ENCODE assay signal across 11 cellular contexts in genomic region chr1:160498301-160499065, GRCh38. TPM values are rescaled to one million over a fixed set of nuclear protein-coding genes. Genes with fewer than 3 reads are reported as not detected.
DNase-seq lines count a peak whose midpoint lies in the region; ATAC-seq, FAIRE-seq and TF ChIP-seq lines count a peak whose summit lies in the region.
"Not testable (repeated sequence)": the region's sequence is repeated elsewhere in the genome, so short reads cannot be mapped to it uniquely, and the experiment has no call there.
"Had no signal": no experiment of that assay in that cellular context is flagged by ENCODE, and none has a peak within 500 bp of the region (broad histone marks: within the 10 kb centered on the region; RNA-seq: fewer than 3 reads in every experiment).

No MANE protein-coding gene starts in this region.

- peaks cover 55 to 93% (median 69%) of the 10 kb centered on the region in 3 donors for H3K4me1 Mint-ChIP-seq in CD8-positive, alpha-beta memory T cell
- H3K4me1 Mint-ChIP-seq in activated CD8-positive, alpha-beta T cell treated with anti-CD3 and anti-CD28 coated beads for 36 hours (ENCODE audit: low read depth): peaks cover 80% of the 10 kb centered on the region
- H3K4me1 Mint-ChIP-seq in activated naive CD8-positive, alpha-beta T cell (ENCODE audit: low read depth): peaks cover 69% of the 10 kb centered on the region
- H3K4me1 Mint-ChIP-seq in immature natural killer cell: peaks cover 72 to 93% of the 10 kb centered on the region in 2 donors
- peaks cover 66 to 69% of the 10 kb centered on the region in 2 donors for H3K4me1 Mint-ChIP-seq in natural killer cell

- H3K36me3 ChIP-seq in CD8-positive, alpha-beta memory T cell (ENCODE audit: insufficient read depth, low read length): peaks cover 30% of the 10 kb centered on the region
- not testable (repeated sequence) for H3K36me3 ChIP-seq in K562 (ENCODE audit: control insufficient read depth, insufficient read depth, low read length)

- intact Hi-C loops in activated CD8-positive, alpha-beta T cell treated with anti-CD3 and anti-CD28 coated beads for 36 hours (cut with micrococcal nuclease); natural killer cell (cut with micrococcal nuclease): not testable (repeated sequence)
- intact Hi-C loops in K562 (cut with micrococcal nuclease): loop anchor here (5.0 kb wide), 1 partner anchor 44 kb away; no protein-coding TSS in a partner anchor

- H3K79me2 ChIP-seq in K562 (ENCODE audit: control insufficient read depth, insufficient read depth, low read length): not testable (repeated sequence)

- H3K27me3 Mint-ChIP-seq in CD8-positive, alpha-beta memory T cell; activated CD8-positive, alpha-beta T cell treated with anti-CD3 and anti-CD28 coated beads for 36 hours; activated naive CD8-positive, alpha-beta T cell; immature natural killer cell (ENCODE audit: low read depth in 3 of 3); natural killer cell (ENCODE audit: low read depth in 2 of 2): not testable (repeated sequence)

- not testable (repeated sequence) for H3K27me3 ChIP-seq in CD8-positive, alpha-beta memory T cell (ENCODE audit: insufficient read depth, low read length, poor library complexity, severe bottlenecking); K562 (ENCODE audit: control insufficient read depth in 2 of 2, insufficient read depth in 2 of 2, low read length in 2 of 2)

- POLR2A ChIA-PET in A549 (lab: Yijun Ruan, JAX); CD8-positive, alpha-beta memory T cell (lab: Charles Lee); K562 (lab: Yijun Ruan, JAX): not testable (repeated sequence)
- POLR2A ChIA-PET in activated CD8-positive, alpha-beta T cell treated with anti-CD3 and anti-CD28 coated beads for 36 hours (lab: Charles Lee): interaction anchor here (0.6 to 1.0 kb wide), 3 partner anchors 13 to 606 kb away, joined by 3 to 4 read pairs (median 4); no protein-coding TSS in a partner anchor

- TF ChIP-seq RAD21 in A549 (conservative IDR thresholded peaks at IDR 0.05 in 1 of 2, IDR thresholded peaks at IDR 0.05 in 1 of 2); K562 (CRISPR knock-in tag; conservative IDR thresholded peaks at IDR 0.05 in 1 of 2, IDR thresholded peaks at IDR 0.05 in 1 of 2): not testable (repeated sequence)

- not testable (repeated sequence) for H3K4me3 Mint-ChIP-seq in CD8-positive, alpha-beta memory T cell; activated CD8-positive, alpha-beta T cell treated with anti-CD3 and anti-CD28 coated beads for 36 hours; activated naive CD8-positive, alpha-beta T cell; natural killer cell
- peak overlapping the region in 1 of 5 donors; percentile 5 for H3K4me3 Mint-ChIP-seq in immature natural killer cell

- H3K4me2 ChIP-seq in A549; K562 (ENCODE audit: insufficient read depth, low read length): not testable (repeated sequence)

- TF ChIP-seq POLR2A in A549 (IDR thresholded peaks at IDR 0.05; ENCODE audit: low read length); K562 (conservative IDR thresholded peaks at IDR 0.05): not testable (repeated sequence)

- not testable (repeated sequence) for TF ChIP-seq EP300 in A549 (IDR thresholded peaks at IDR 0.05); K562 (IDR thresholded peaks at IDR 0.05; ENCODE audit: low read length)

- not testable (repeated sequence) for BruUV-seq in K562 (replicated peaks; lab: Mats Ljungman, UMichigan)

- not testable (repeated sequence) for H3K4me1 ChIP-seq in A549; K562 (replicated peaks in 1 of 2; ENCODE audit: control insufficient read depth in 2 of 2, insufficient read depth in 2 of 2, low read length in 2 of 2)
- peaks cover 18% of the 10 kb centered on the region for H3K4me1 ChIP-seq in CD8-positive, alpha-beta memory T cell (ENCODE audit: insufficient read depth, low read length)

- 15% methylated on average over 3 of the region's 3 CpGs for WGBS in A549 (ENCODE audit: missing lambda C conversion rate)
- 63% methylated on average over 3 of the region's 3 CpGs for WGBS in K562 (ENCODE audit: insufficient coverage, low coverage, missing lambda C conversion rate)

- H3K27ac ChIP-seq in A549; CD8-positive, alpha-beta memory T cell (ENCODE audit: low read depth, low read length); K562 (ENCODE audit: extremely low read depth, low read depth, low read length): not testable (repeated sequence)

- TF ChIP-seq CTCF in A549 (IDR thresholded peaks at IDR 0.05); activated CD8-positive, alpha-beta T cell treated with anti-CD3 and anti-CD28 coated beads for 36 hours (IDR thresholded peaks at IDR 0.05); K562 (IDR thresholded peaks at IDR 0.05 in 2 of 3, conservative IDR thresholded peaks at IDR 0.05 in 1 of 3; ENCODE audit: insufficient read depth in 2 of 3, low read depth in 1 of 3, low read length in 3 of 3); natural killer cell (IDR thresholded peaks at IDR 0.05): not testable (repeated sequence)

- CTCF ChIA-PET in A549 (lab: Yijun Ruan, JAX); K562 (lab: Yijun Ruan, JAX; ENCODE audit: low intra/inter-chr PET ratio): not testable (repeated sequence)
- CTCF ChIA-PET in CD8-positive, alpha-beta memory T cell (lab: Charles Lee): interaction anchor here (1.0 to 1.4 kb wide), 2 partner anchors 15 to 66 kb away, joined by 3 read pairs; no protein-coding TSS in a partner anchor
- CTCF ChIA-PET in activated CD8-positive, alpha-beta T cell treated with anti-CD3 and anti-CD28 coated beads for 36 hours (lab: Charles Lee): interaction anchor here (1.3 kb wide), 1 partner anchor 16 kb away, joined by 3 read pairs; no protein-coding TSS in a partner anchor

- DNase-seq in A549 (ENCODE audit: low read depth in 1 of 2, low spot score in 1 of 2); CD8-positive, alpha-beta memory T cell; activated CD8-positive, alpha-beta T cell treated with anti-CD3 and anti-CD28 coated beads for 36 hours; K562 (ENCODE audit: extremely low read depth in 1 of 4, low spot score in 3 of 4); immature natural killer cell; natural killer cell: not testable (repeated sequence)

- H3K9me3 ChIP-seq in A549: peaks cover 12% of the 10 kb centered on the region; the same call in 2 of the 3 replicates
- not testable (repeated sequence) for H3K9me3 ChIP-seq in CD8-positive, alpha-beta memory T cell (ENCODE audit: low read length); K562 (replicated peaks; ENCODE audit: control insufficient read depth, insufficient read depth, low read depth, low read length)

- H3K9me3 Mint-ChIP-seq in CD8-positive, alpha-beta memory T cell; activated naive CD8-positive, alpha-beta T cell (ENCODE audit: low read depth); immature natural killer cell; natural killer cell: not testable (repeated sequence)
- peaks cover 36% of the 10 kb centered on the region for H3K9me3 Mint-ChIP-seq in activated CD8-positive, alpha-beta T cell treated with anti-CD3 and anti-CD28 coated beads for 36 hours

- not testable (repeated sequence) for H2AFZ ChIP-seq in K562 (ENCODE audit: low read depth, low read length)

- H4K20me1 ChIP-seq in K562 (replicated peaks; ENCODE audit: control insufficient read depth, insufficient read depth, low read length): not testable (repeated sequence)

- in situ Hi-C loops in K562 (cut with MboI): not testable (repeated sequence)

- not testable (repeated sequence) for ATAC-seq in A549; activated CD8-positive, alpha-beta T cell treated with anti-CD3 and anti-CD28 coated beads for 36 hours; K562; natural killer cell

- H3K9ac ChIP-seq in K562 (ENCODE audit: insufficient read depth in 1 of 2, low read depth in 2 of 2, low read length in 2 of 2): not testable (repeated sequence)

- not testable (repeated sequence) for H3K9me1 ChIP-seq in K562 (ENCODE audit: control insufficient read depth, insufficient read depth, low read length)

- H3K4me3 ChIP-seq in A549; CD8-positive, alpha-beta memory T cell (ENCODE audit: low read length); K562: not testable (repeated sequence)

- peak overlapping the region in 5 of 8 donors; percentile 18 to 88 (median 34) for H3K27ac Mint-ChIP-seq in CD8-positive, alpha-beta memory T cell
- peak overlapping the region; percentile 5 for H3K27ac Mint-ChIP-seq in activated CD8-positive, alpha-beta T cell treated with anti-CD3 and anti-CD28 coated beads for 36 hours
- H3K27ac Mint-ChIP-seq in activated naive CD8-positive, alpha-beta T cell: peak overlapping the region; percentile 34
- H3K27ac Mint-ChIP-seq in immature natural killer cell (peak overlapping the region in 5 of 6 donors; percentile 21 to 35 (median 23)), natural killer cell (peak overlapping the region; percentile 64 to 93)

- FAIRE-seq in A549 (lab: Jason Lieb, UNC); K562 (lab: Jason Lieb, UNC): not testable (repeated sequence)

- peaks cover 42 to 53% (median 47%) of the 10 kb centered on the region in 3 donors for H3K36me3 Mint-ChIP-seq in CD8-positive, alpha-beta memory T cell
- peaks cover 54% of the 10 kb centered on the region for H3K36me3 Mint-ChIP-seq in activated CD8-positive, alpha-beta T cell treated with anti-CD3 and anti-CD28 coated beads for 36 hours (ENCODE audit: low read depth)
- H3K36me3 Mint-ChIP-seq in activated naive CD8-positive, alpha-beta T cell: peaks cover 53% of the 10 kb centered on the region
- H3K36me3 Mint-ChIP-seq in immature natural killer cell (peaks cover 33 to 63% (median 53%) of the 10 kb centered on the region in 3 donors), natural killer cell (peaks cover 25% of the 10 kb centered on the region)

RNA-seq across cellular contexts. Expression of gene SLAMF6, which starts 24.6 kb away (rescaled TPM):
- polyA plus RNA-seq in A549 (2011; rRNA removed) (not detected in 2 replicates), A549 (2017; fragmentation: RNase III; extraction: RNeasy Plus Mini Kit Qiagen cat#74134 plus additional on column Dnase treatment) (not detected in 3 replicates), K562 (2011; rRNA removed) (0.70 and 0.77 TPM in 2 replicates), K562 (2014; fragmentation: Illumina TruSeq; extraction: Trizol) (2.0 and 2.9 TPM in 2 replicates), K562 (2014; fragmentation: Nextera tagmentation; extraction: Ambion mirVana) (1 to 10 TPM in 1 of 2 experiments, under 1 TPM in 1; 0.56 to 1.7 TPM), K562 (2014; rRNA removed) (0.90 and 1.6 TPM in 2 replicates), immature natural killer cell (100 to 1,000 TPM; 105 to 210 (median 125) TPM)
- not detected in 2 replicates for polyA plus RNA-seq in A549 (2012; cell fraction: cytosol; rRNA removed)
- polyA plus RNA-seq in A549 (2012; cell fraction: nucleus; rRNA removed): not detected in 2 replicates
- not detected in 2 replicates for polyA minus RNA-seq in A549 (2011; rRNA and poly(A)+ RNA removed)
- 10 to 100 TPM; 28.3 to 30.7 TPM for total RNA-seq in CD8-positive, alpha-beta memory T cell
- 201 TPM for polyA plus RNA-seq in CD8-positive, alpha-beta memory T cell
- total RNA-seq in activated CD8-positive, alpha-beta T cell treated with anti-CD3 and anti-CD28 coated beads for 36 hours: 10 to 100 TPM; 42.8 to 43.9 TPM
- 0.33 and 0.60 TPM in 2 replicates for total RNA-seq in K562 (2011; cell fraction: chromatin; rRNA removed; ENCODE audit: low replicate concordance)
- total RNA-seq in K562 (2011; cell fraction: nucleolus; rRNA removed): 0.66 and 0.67 TPM in 2 replicates
- total RNA-seq in K562 (2011; cell fraction: nucleoplasm; rRNA removed): 1.1 and 1.5 TPM in 2 replicates
- total RNA-seq in K562 (2014; rRNA removed) (0.94 and 1.1 TPM in 2 replicates), K562 (2014; rRNA removed; fragmentation: Illumina TruSeq; extraction: Trizol) (1.8 and 2.0 TPM in 2 replicates), K562 (2015; rRNA removed; fragmentation: Illumina TruSeq; extraction: Trizol) (3.9 and 4.8 TPM in 2 replicates), K562 (2021) (0.87 and 1.0 TPM in 2 replicates), natural killer cell (10 to 100 TPM; 66.7 to 88.2 (median 68.1) TPM)
- 0.43 and 0.80 TPM in 2 replicates for polyA plus RNA-seq in K562 (2011; cell fraction: cytosol; rRNA removed)
- 0.27 and 0.38 TPM in 2 replicates for polyA plus RNA-seq in K562 (2011; cell fraction: nucleus; rRNA removed)
- polyA plus RNA-seq in K562 (2012): 3.0 and 10.1 TPM in 2 replicates
- 0.84 and 1.5 TPM in 2 replicates for polyA minus RNA-seq in K562 (2011; rRNA and poly(A)+ RNA removed)
- polyA minus RNA-seq in K562 (2011; cell fraction: cytosol; rRNA and poly(A)+ RNA removed): 0.73 TPM in 1 of 2 replicates, not detected in the other
- 0.22 and 0.27 TPM in 2 replicates for polyA minus RNA-seq in K562 (2011; cell fraction: nucleus; rRNA and poly(A)+ RNA removed)
- total RNA-seq: GM23248, H1, H7 had no signal
- polyA plus RNA-seq: BJ, GM23248, H1 had no signal

Comparison
In these comparisons a context has a peak if more than half of its experiments do, and no peak if none do; other contexts are left out.
1. H3K27ac Mint-ChIP-seq: peak in every context shown above with its lines; median percentile 78 in natural killer cell; 34 in CD8-positive, alpha-beta memory T cell; 34 in activated naive CD8-positive, alpha-beta T cell; 23 in immature natural killer cell; 5 in activated CD8-positive, alpha-beta T cell treated with anti-CD3 and anti-CD28 coated beads for 36 hours.
2. RNA of gene SLAMF6, which starts 24.6 kb away (total RNA-seq): 66.7 to 88.2 TPM in natural killer cell, 42.8 to 43.9 TPM in activated CD8-positive, alpha-beta T cell treated with anti-CD3 and anti-CD28 coated beads for 36 hours and 28.3 to 30.7 TPM in CD8-positive, alpha-beta memory T cell; 0.33 to 4.8 TPM in K562; every median in the first group is over 4 times any median in the second.